Comparison of ENCODE assay signal across 8 cellular contexts in genomic region chr7:93715234-93715633, GRCh38.
DNase-seq lines count a peak whose midpoint lies in the region; ATAC-seq and TF ChIP-seq lines count a peak whose summit lies in the region.

No MANE protein-coding gene starts in this region.

- H3K4me3 ChIP-seq in H7 (ENCODE audit: insufficient read depth, low read depth, low read length) (no peak overlapping the region), uterus (no peak overlapping the region)

- no peak overlapping the region for H3K4me3 Mint-ChIP-seq in natural killer cell

- no peak for TF ChIP-seq POLR2A in uterus (IDR thresholded peaks at IDR 0.05)

- peak; percentile 63 for ATAC-seq in left lobe of liver
- ATAC-seq in HG03571 (IDR thresholded peaks at IDR 0.05; ENCODE audit: unreplicated experiment): no peak
- no peak for ATAC-seq in natural killer cell

- H3K9me3 Mint-ChIP-seq in natural killer cell: no peaks in the 10 kb centered on the region

- H3K36me3 ChIP-seq in H7 (replicated peaks; ENCODE audit: control insufficient read depth, insufficient read depth, low read length) (no peaks in the 10 kb centered on the region), uterus (no peaks in the 10 kb centered on the region)

- H3K27ac ChIP-seq in uterus: no peak overlapping the region

- TF ChIP-seq CTCF in uterus (IDR thresholded peaks at IDR 0.05) (peak in 3 of 4 experiments; percentile 10 to 26 (median 25)), natural killer cell (IDR thresholded peaks at IDR 0.05) (no peak)

- peaks cover 4 to 21% of the 10 kb centered on the region in 2 donors for H3K27me3 Mint-ChIP-seq in natural killer cell (ENCODE audit: low read depth in 2 of 2)

- peaks cover 9 to 11% of the 10 kb centered on the region in 2 donors for H3K4me1 Mint-ChIP-seq in natural killer cell

- H3K27me3 ChIP-seq in H7 (ENCODE audit: control insufficient read depth, insufficient read depth, low read length) (no peaks in the 10 kb centered on the region), uterus (no peaks in the 10 kb centered on the region)

- intact Hi-C loops in uterus (cut with DNase I; ENCODE audit: low total_unique reads) (no loop called here), natural killer cell (cut with micrococcal nuclease) (no loop called here)

- H3K36me3 Mint-ChIP-seq in natural killer cell: no peaks in the 10 kb centered on the region

- DNase-seq in Daoy (ENCODE audit: low read depth) (peak; percentile 57), H7 (peak; percentile 32), NCI-H82 (lab: John Stamatoyannopoulos, UW) (peak; percentile 75), astrocyte of the hippocampus (ENCODE audit: low read depth, low spot score) (peak; percentile 51), left lobe of liver (ENCODE audit: low spot score) (no peak), uterus (peak; percentile 17 to 32), natural killer cell (no peak)

- no peaks in the 10 kb centered on the region for H3K4me1 ChIP-seq in uterus

- no peak overlapping the region for H3K27ac Mint-ChIP-seq in natural killer cell

- no peaks in the 10 kb centered on the region for H3K9me3 ChIP-seq in uterus

Comparison
In these comparisons a context has a peak if more than half of its experiments do, and no peak if none do; other contexts are left out.
1. DNase-seq: peak in Daoy (single experiment), H7 (single experiment), NCI-H82 (single experiment), astrocyte of the hippocampus (single experiment) and uterus (2 of 2); none in left lobe of liver (single experiment) and natural killer cell (single experiment).